ENCODE assay signal across 24 cellular contexts in genomic region chr12:123134265-123134664, GRCh38. TPM values are rescaled to one million over a fixed set of nuclear protein-coding genes. Genes with fewer than 3 reads are reported as not detected.
DNase-seq lines count a peak whose midpoint lies in the region; ATAC-seq and TF ChIP-seq lines count a peak whose summit lies in the region.
"Had no signal": no experiment of that assay in that cellular context is flagged by ENCODE, and none has a peak within 500 bp of the region (broad histone marks: within the 10 kb centered on the region; RNA-seq: fewer than 3 reads in every experiment).

No MANE protein-coding gene starts in this region.

- no peaks in the 10 kb centered on the region for H3K27me3 ChIP-seq in OCI-LY1 (ENCODE audit: insufficient read depth, low read length)
- no peaks in the 10 kb centered on the region for H3K27me3 ChIP-seq in smooth muscle cell (ENCODE audit: low read depth)
- no peaks in the 10 kb centered on the region for H3K27me3 ChIP-seq in SJCRH30
- H3K27me3 ChIP-seq: ascending aorta, right atrium auricular region, SJSA1, stomach had no signal

- no peaks in the 10 kb centered on the region for H3K27me3 Mint-ChIP-seq in activated CD4-positive, alpha-beta T cell treated with anti-CD3 and anti-CD28 coated beads for 36 hours
- H3K27me3 Mint-ChIP-seq: activated CD4-positive, alpha-beta T cell treated with anti-CD3 and anti-CD28 coated beads, Interleukin-2, amount 10 ng/mL, durations not matched to agents 7 days and 5 days; activated naive CD8-positive, alpha-beta T cell; central memory CD8-positive, alpha-beta T cell; memory B cell; T-helper 17 cell had no signal

- WGBS in smooth muscle cell (ENCODE audit: low lambda C conversion rate), result 87% methylated on average over 9 of the region's 9 CpGs

- DNase-seq in DMS79 (lab: John Stamatoyannopoulos, UW), result peak; percentile 89
- DNase-seq in islet precursor cell, result peak; percentile 98
- DNase-seq in smooth muscle cell (lab: John Stamatoyannopoulos, UW; ENCODE audit: unreplicated experiment), result no peak
- DNase-seq in SJCRH30, result no peak
- no peak for DNase-seq in SW480 (ENCODE audit: low spot score)
- no peak for DNase-seq in activated CD4-positive, alpha-beta T cell treated with anti-CD3 and anti-CD28 coated beads for 36 hours
- DNase-seq: activated CD4-positive, alpha-beta T cell treated with anti-CD3 and anti-CD28 coated beads, Interleukin-2, amount 10 ng/mL, durations not matched to agents 7 days and 5 days; DMS153; KBM-7; kidney; MV-4-11; NCI-H1694; NCI-H226; stomach; T-helper 17 cell had no signal

- no peaks in the 10 kb centered on the region for H3K9me2 ChIP-seq in OCI-LY1 (ENCODE audit: low read depth, low read length)

- peak overlapping the region; percentile 67 for H3K9ac ChIP-seq in OCI-LY1 (ENCODE audit: low read length)
- H3K9ac ChIP-seq in smooth muscle cell (ENCODE audit: low read depth), result no peak overlapping the region

- H3K4me1 Mint-ChIP-seq in activated CD4-positive, alpha-beta T cell treated with anti-CD3 and anti-CD28 coated beads for 36 hours, result peaks cover 34% of the 10 kb centered on the region

- H3K36me3 Mint-ChIP-seq in activated CD4-positive, alpha-beta T cell treated with anti-CD3 and anti-CD28 coated beads for 36 hours (ENCODE audit: low read depth), result peaks cover 3% of the 10 kb centered on the region

- H3K4me3 ChIP-seq in OCI-LY1 (ENCODE audit: low read depth, low read length, poor library complexity, severe bottlenecking), result no peak overlapping the region
- no peak overlapping the region for H3K4me3 ChIP-seq in smooth muscle cell
- no peak overlapping the region for H3K4me3 ChIP-seq in SJCRH30
- H3K4me3 ChIP-seq: ascending aorta, right atrium auricular region, SJSA1, stomach had no signal

- H3K36me3 ChIP-seq in OCI-LY1 (ENCODE audit: insufficient read depth, low read length) (peaks cover 67% of the 10 kb centered on the region), smooth muscle cell (ENCODE audit: low read depth) (no peaks in the 10 kb centered on the region), SJCRH30 (no peaks in the 10 kb centered on the region)
- H3K36me3 ChIP-seq: ascending aorta, right atrium auricular region, SJSA1 had no signal

- no peaks in the 10 kb centered on the region for H3K9me3 Mint-ChIP-seq in activated CD4-positive, alpha-beta T cell treated with anti-CD3 and anti-CD28 coated beads for 36 hours (ENCODE audit: low read depth)
- H3K9me3 Mint-ChIP-seq: activated CD4-positive, alpha-beta T cell treated with anti-CD3 and anti-CD28 coated beads, Interleukin-2, amount 10 ng/mL, durations not matched to agents 7 days and 5 days; activated T-helper 1 cell treated with anti-CD3 and anti-CD28 coated beads, Interleukin-12 subunit alpha, Interleukin-12 subunit beta, Interleukin-2, Interleukin-4 antibody, amounts not matched to agents 30 ng/mL and 10 ng/mL and 1 ng/mL, durations not matched to agents 14 hours and 24 hours and 36 hours; central memory CD8-positive, alpha-beta T cell; memory B cell had no signal

- intact Hi-C loops in activated CD4-positive, alpha-beta T cell treated with anti-CD3 and anti-CD28 coated beads for 36 hours (cut with DNase I, micrococcal nuclease), result no loop called here

- H4K20me1 ChIP-seq in OCI-LY1 (ENCODE audit: insufficient read depth, low read length), result no peaks in the 10 kb centered on the region
- H4K20me1 ChIP-seq in smooth muscle cell (ENCODE audit: low read depth), result no peaks in the 10 kb centered on the region

- H3K4me2 ChIP-seq in OCI-LY1 (ENCODE audit: low read length), result peak overlapping the region; percentile 10
- H3K4me2 ChIP-seq in smooth muscle cell, result no peak overlapping the region

- H3K9me3 ChIP-seq in OCI-LY1 (ENCODE audit: low read length) (no peaks in the 10 kb centered on the region), smooth muscle cell (replicated peaks; ENCODE audit: low read depth) (no peaks in the 10 kb centered on the region), SJCRH30 (replicated peaks) (no peaks in the 10 kb centered on the region)
- H3K9me3 ChIP-seq: ascending aorta, right atrium auricular region, SJSA1, stomach had no signal

- H3K27ac ChIP-seq in OCI-LY1 (ENCODE audit: low read depth, low read length, poor library complexity, severe bottlenecking) (peak overlapping the region; percentile 100), smooth muscle cell (ENCODE audit: low read depth) (peak overlapping the region; percentile 22), SJCRH30 (no peak overlapping the region)
- H3K27ac ChIP-seq: ascending aorta, right atrium auricular region, SJSA1, stomach had no signal

- H3K27ac Mint-ChIP-seq in activated CD4-positive, alpha-beta T cell treated with anti-CD3 and anti-CD28 coated beads for 36 hours, result no peak overlapping the region
- H3K27ac Mint-ChIP-seq: activated CD4-positive, alpha-beta T cell treated with anti-CD3 and anti-CD28 coated beads, Interleukin-2, amount 10 ng/mL, durations not matched to agents 7 days and 5 days; activated naive CD8-positive, alpha-beta T cell; activated T-helper 1 cell treated with anti-CD3 and anti-CD28 coated beads, Interleukin-12 subunit alpha, Interleukin-12 subunit beta, Interleukin-2, Interleukin-4 antibody, amounts not matched to agents 30 ng/mL and 10 ng/mL and 1 ng/mL, durations not matched to agents 14 hours and 24 hours and 36 hours; T-helper 17 cell had no signal

- peaks cover 24% of the 10 kb centered on the region for H3K79me2 ChIP-seq in OCI-LY1 (ENCODE audit: insufficient read depth, low read length)
- peaks cover 9% of the 10 kb centered on the region for H3K79me2 ChIP-seq in smooth muscle cell (ENCODE audit: low read depth)

- TF ChIP-seq CTCF in OCI-LY1 (IDR thresholded peaks at IDR 0.05; ENCODE audit: low read length) (no peak), smooth muscle cell (IDR thresholded peaks at IDR 0.05; ENCODE audit: borderline replicate concordance, insufficient read depth, poor library complexity, severe bottlenecking) (no peak)

- POLR2A ChIA-PET in activated CD4-positive, alpha-beta T cell treated with anti-CD3 and anti-CD28 coated beads for 36 hours (lab: Charles Lee), result no interaction called here

- no peak for ATAC-seq in activated CD4-positive, alpha-beta T cell treated with anti-CD3 and anti-CD28 coated beads for 36 hours
- ATAC-seq: T-helper 17 cell had no signal

- H3F3A ChIP-seq in OCI-LY1 (ENCODE audit: insufficient read depth, low read length), result 0 out of 2 replicates have a peak, but pooled peaks cover 5% of the 10 kb centered on the region
- H3F3A ChIP-seq in smooth muscle cell (ENCODE audit: low read depth), result no peaks in the 10 kb centered on the region

- H3K4me1 ChIP-seq in OCI-LY1 (ENCODE audit: insufficient read depth, low read length, severe bottlenecking) (peaks cover 66% of the 10 kb centered on the region), smooth muscle cell (ENCODE audit: low read depth) (peaks cover 5% of the 10 kb centered on the region), SJCRH30 (peaks cover 21% of the 10 kb centered on the region)
- H3K4me1 ChIP-seq: ascending aorta, SJSA1 had no signal

- CTCF ChIA-PET in activated CD4-positive, alpha-beta T cell treated with anti-CD3 and anti-CD28 coated beads for 36 hours (lab: Charles Lee), result interaction anchor here (0.6 to 1.2 kb wide), 2 partner anchors 14 to 757 kb away, joined by 3 to 4 read pairs; no protein-coding TSS in a partner anchor

- no peak overlapping the region for H3K4me3 Mint-ChIP-seq in activated CD4-positive, alpha-beta T cell treated with anti-CD3 and anti-CD28 coated beads for 36 hours
- H3K4me3 Mint-ChIP-seq: activated CD4-positive, alpha-beta T cell treated with anti-CD3 and anti-CD28 coated beads, Interleukin-2, amount 10 ng/mL, durations not matched to agents 7 days and 5 days; activated naive CD8-positive, alpha-beta T cell; activated T-helper 1 cell treated with anti-CD3 and anti-CD28 coated beads, Interleukin-12 subunit alpha, Interleukin-12 subunit beta, Interleukin-2, Interleukin-4 antibody, amounts not matched to agents 30 ng/mL and 10 ng/mL and 1 ng/mL, durations not matched to agents 14 hours and 24 hours and 36 hours; CD14-positive monocyte; central memory CD8-positive, alpha-beta T cell; memory B cell; T-helper 17 cell had no signal

- H2AFZ ChIP-seq in OCI-LY1 (ENCODE audit: low read length) (no peak overlapping the region), smooth muscle cell (ENCODE audit: low read depth) (no peak overlapping the region)

RNA-seq across cellular contexts. Expression of gene PITPNM2, which starts 16.6 kb away (rescaled TPM):
- total RNA-seq in smooth muscle cell, result 1.3 TPM in 2 replicates
- 1.7 and 2.0 TPM in 2 replicates for polyA plus RNA-seq in smooth muscle cell
- 1.2 and 1.3 TPM in 2 replicates for total RNA-seq in SJCRH30 (2014; rRNA removed; shearing (Covaris generic))
- 1 to 10 TPM; 8.3 to 9.5 TPM for total RNA-seq in activated CD4-positive, alpha-beta T cell treated with anti-CD3 and anti-CD28 coated beads for 36 hours

Comparison
In these comparisons a context has a peak if more than half of its experiments do, and no peak if none do; other contexts are left out.
1. DNase-seq: peak in DMS79 (single experiment) and islet precursor cell (single experiment); none in smooth muscle cell (single experiment), SJCRH30 (0 of 2), SW480 (single experiment) and activated CD4-positive, alpha-beta T cell treated with anti-CD3 and anti-CD28 coated beads for 36 hours (single experiment).